Comparison of ENCODE assay signal across 28 cellular contexts in the genomic region with DNA sequence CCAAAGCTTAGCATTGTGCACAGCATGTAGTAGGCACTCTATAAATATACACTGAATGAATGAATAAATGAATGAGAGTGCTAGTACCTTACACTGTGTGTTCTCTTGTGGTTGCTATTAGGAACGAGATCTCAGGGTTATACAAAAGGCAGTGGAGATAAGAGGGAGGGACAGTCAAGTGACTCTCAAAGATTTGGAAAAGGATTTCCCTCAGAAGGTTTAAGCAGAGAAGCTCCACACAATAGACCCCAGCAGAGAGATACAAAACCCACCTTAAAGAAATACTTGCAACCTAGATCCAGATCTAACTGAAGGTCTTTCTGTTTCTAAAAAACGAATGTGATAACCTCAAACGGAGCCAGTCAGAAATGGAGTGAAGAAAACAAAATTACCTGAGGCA. TPM values are rescaled to one million over a fixed set of nuclear protein-coding genes. Genes with fewer than 3 reads are reported as not detected.
"Had no signal": no experiment of that assay in that cellular context is flagged by ENCODE, and none has a peak within 500 bp of the region (broad histone marks: within the 10 kb centered on the region; RNA-seq: fewer than 3 reads in every experiment).

No MANE protein-coding gene starts in this region.

- H3K4me3 ChIP-seq: left lung, lower lobe of right lung, ovary, skin epidermis, suprapubic skin, tibial nerve, uterus had no signal

- H3K27ac ChIP-seq: left lung, lower lobe of right lung, neutrophil, ovary, skin epidermis, suprapubic skin, tibial nerve, uterus had no signal

- H3K36me3 ChIP-seq: left lung, lower lobe of right lung, neutrophil, ovary, suprapubic skin, tibial nerve, uterus had no signal

- H3K9me3 ChIP-seq: left lung, lower lobe of right lung, neutrophil, ovary, suprapubic skin, tibial nerve, uterus had no signal

- DNase-seq: hypothalamus; immature natural killer cell; kidney; left colon; left lung; lower lobe of right lung; mammary epithelial cell; mesenchymal stem cell; naive thymus-derived CD8-positive, alpha-beta T cell; occipital lobe; ovary; right cardiac atrium; stimulated activated CD4-positive, alpha-beta T cell treated with anti-CD3 and anti-CD28 coated beads, Interleukin-12 subunit alpha, Interleukin-12 subunit beta, amount 100 ng/mL, for 4 hours; stimulated activated CD4-positive, alpha-beta T cell treated with anti-CD3 and anti-CD28 coated beads, Interleukin-15, amount 100 ng/mL, for 24 hours; stimulated activated CD4-positive, alpha-beta T cell treated with anti-CD3 and anti-CD28 coated beads, Interleukin-2, amount 100 ng/mL, for 24 hours; stimulated activated CD4-positive, alpha-beta T cell treated with anti-CD3 and anti-CD28 coated beads, Interleukin-4, amount 100 ng/mL, for 1 hour; stimulated activated naive B cell treated with anti-CD40 and anti-IgM and Interleukin-4, amounts not matched to agents 10 μg/mL and 1 μg/mL and 100 μg/mL, for 72 hours; stimulated activated naive CD8-positive, alpha-beta T cell treated with anti-CD3 and anti-CD28 coated beads, Interleukin-15, Interleukin-2, amounts not matched to agents 100 U/mL and 50 U/mL, for 24 hours; uterus had no signal

- H3K9me3 Mint-ChIP-seq: immature natural killer cell; naive thymus-derived CD8-positive, alpha-beta T cell; neural crest cell; stimulated activated naive B cell treated with anti-CD40 and anti-IgM and Interleukin-4, amounts not matched to agents 10 μg/mL and 1 μg/mL and 100 μg/mL, for 72 hours had no signal

- H3K4me1 Mint-ChIP-seq: immature natural killer cell; naive thymus-derived CD8-positive, alpha-beta T cell; nephron; stimulated activated naive B cell treated with anti-CD40 and anti-IgM and Interleukin-4, amounts not matched to agents 10 μg/mL and 1 μg/mL and 100 μg/mL, for 72 hours had no signal

- H3K36me3 Mint-ChIP-seq: stimulated activated naive B cell treated with anti-CD40 and anti-IgM and Interleukin-4, amounts not matched to agents 10 μg/mL and 1 μg/mL and 100 μg/mL, for 72 hours; type B pancreatic cell had no signal

- ATAC-seq: left colon; left lung; lower lobe of right lung; naive thymus-derived CD8-positive, alpha-beta T cell; right cardiac atrium; sciatic nerve; stimulated activated naive B cell treated with anti-CD40 and anti-IgM and Interleukin-4, amounts not matched to agents 10 μg/mL and 1 μg/mL and 100 μg/mL, for 72 hours; stimulated activated naive CD8-positive, alpha-beta T cell treated with anti-CD3 and anti-CD28 coated beads, Interleukin-15, Interleukin-2, amounts not matched to agents 100 U/mL and 50 U/mL, for 24 hours had no signal

- H3K4me3 Mint-ChIP-seq: immature natural killer cell; naive thymus-derived CD8-positive, alpha-beta T cell; nephron; neural crest cell; stimulated activated naive B cell treated with anti-CD40 and anti-IgM and Interleukin-4, amounts not matched to agents 10 μg/mL and 1 μg/mL and 100 μg/mL, for 72 hours; type B pancreatic cell had no signal

- H3K27me3 ChIP-seq: ovary, suprapubic skin, tibial nerve, uterus had no signal

- H3K27ac Mint-ChIP-seq: immature natural killer cell; naive thymus-derived CD8-positive, alpha-beta T cell; nephron; progenitor cell of endocrine pancreas; stimulated activated naive B cell treated with anti-CD40 and anti-IgM and Interleukin-4, amounts not matched to agents 10 μg/mL and 1 μg/mL and 100 μg/mL, for 72 hours; type B pancreatic cell had no signal

- H3K4me1 ChIP-seq: left lung, lower lobe of right lung, suprapubic skin, tibial nerve, uterus had no signal

RNA-seq across cellular contexts. Expression of a gene that starts 11.8 kb away (rescaled TPM):
- total RNA-seq: naive thymus-derived CD8-positive, alpha-beta T cell had no signal
